26 cellular contexts compared by ENCODE assay signal in genomic region chr2:66127656-66128055, GRCh38.
"Had no signal": no experiment of that assay in that cellular context is flagged by ENCODE, and none has a peak within 500 bp of the region (broad histone marks: within the 10 kb centered on the region; RNA-seq: fewer than 3 reads in every experiment).

No MANE protein-coding gene starts in this region.

- H3K36me3 ChIP-seq: WERI-Rb-1 had no signal

- DNase-seq: activated CD4-positive, alpha-beta memory T cell treated with anti-CD3 and anti-CD28 coated beads, Interleukin-2, amount 10 ng/mL, durations not matched to agents 7 days and 5 days; activated CD8-positive, alpha-beta memory T cell treated with anti-CD3 and anti-CD28 coated beads for 24 hours; activated CD8-positive, alpha-beta memory T cell treated with anti-CD3 and anti-CD28 coated beads, Interleukin-2, amount 10 ng/mL, durations not matched to agents 7 days and 5 days; activated CD8-positive, alpha-beta memory T cell treated with anti-CD3 and anti-CD28 coated beads, Interleukin-2, amount 50 U/mL, for 48 hours; activated effector memory CD4-positive, alpha-beta T cell treated with Interleukin-2 at 50 U/mL for 16 hours; activated naive CD4-positive, alpha-beta T cell treated with anti-CD3 and anti-CD28 coated beads, Interleukin-2, amount 10 ng/mL, durations not matched to agents 7 days and 5 days; activated naive CD8-positive, alpha-beta T cell treated with anti-CD3 and anti-CD28 coated beads, Interleukin-2, amount 50 U/mL, for 24 hours; activated T-cell treated with anti-CD3 and anti-CD28 coated beads, Interleukin-2, amount 50 U/mL, for 48 hours; anterior cingulate cortex; caudate nucleus; cerebellar nuclear complex; Karpas-422; KBM-7; NCI-H1048; NCI-H1105 treated with DMSO at 0.1 percent for 48 hours; NCI-H1436 treated with DMSO at 0.1 percent for 48 hours; NCI-H187 treated with DMSO at 0.1 percent for 48 hours; NCI-H2081; NCI-H226; NCI-H446 treated with DMSO at 0.1 percent for 48 hours; NCI-H524 treated with DMSO at 0.1 percent for 48 hours; Right ventricle myocardium superior; SW 1271; T1000; WERI-Rb-1 had no signal

- ATAC-seq: activated CD8-positive, alpha-beta memory T cell treated with anti-CD3 and anti-CD28 coated beads, Interleukin-2, amount 10 ng/mL, durations not matched to agents 7 days and 5 days; activated naive CD8-positive, alpha-beta T cell treated with anti-CD3 and anti-CD28 coated beads, Interleukin-2, amount 50 U/mL, for 24 hours had no signal

- H3K27ac ChIP-seq: WERI-Rb-1 had no signal

- FAIRE-seq: bronchial epithelial cell had no signal
